16 cellular contexts compared by ENCODE assay signal in the genomic region with DNA sequence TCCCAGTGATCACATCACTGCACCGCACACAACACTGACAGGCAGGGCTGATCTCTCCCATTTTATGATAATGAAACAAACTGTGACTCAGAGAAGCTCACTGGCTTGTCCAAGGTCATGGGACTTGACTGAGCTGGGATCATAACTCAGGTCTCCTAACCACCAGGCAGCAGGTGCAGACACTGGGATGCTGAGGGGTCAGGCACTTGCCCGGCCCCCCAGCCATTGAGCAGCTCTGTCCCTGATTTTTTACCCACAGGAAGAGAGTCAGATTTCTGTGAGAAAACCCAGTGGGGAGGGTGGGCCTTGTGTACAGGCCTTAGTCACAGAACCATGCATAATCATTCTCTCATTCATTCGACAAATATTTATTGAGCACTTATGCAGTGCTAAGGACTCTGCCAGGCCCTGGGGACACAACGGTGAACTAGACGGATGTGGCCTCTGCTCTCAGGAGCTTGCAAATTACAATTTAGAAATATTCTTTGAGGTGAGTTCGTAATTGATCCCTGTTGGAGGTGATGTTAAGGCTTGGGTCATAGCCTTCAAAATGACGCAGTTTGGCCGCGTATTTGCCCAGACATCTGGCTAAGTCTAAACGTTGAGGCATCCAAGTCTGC. TPM values are rescaled to one million over a fixed set of nuclear protein-coding genes. Genes with fewer than 3 reads are reported as not detected.
DNase-seq lines count a peak whose midpoint lies in the region; FAIRE-seq and TF ChIP-seq lines count a peak whose summit lies in the region.
"Had no signal": no experiment of that assay in that cellular context is flagged by ENCODE, and none has a peak within 500 bp of the region (broad histone marks: within the 10 kb centered on the region; RNA-seq: fewer than 3 reads in every experiment).

No MANE protein-coding gene starts in this region.

- H3K9ac ChIP-seq in neuronal stem cell (ENCODE audit: low read depth, low read length, poor library complexity) = no peak overlapping the region
- H3K9ac ChIP-seq: SK-N-SH had no signal

- no peak overlapping the region for H3K23ac ChIP-seq in neuronal stem cell (ENCODE audit: low read depth, low read length, poor library complexity)

- H3K14ac ChIP-seq in neuronal stem cell (ENCODE audit: low read length) = no peak overlapping the region

- intact Hi-C loops in CD14-positive monocyte (cut with micrococcal nuclease) = loop anchor here (5.0 to 10.0 kb wide), 2 partner anchors 37 to 46 kb away; no protein-coding TSS in a partner anchor

- H3K79me1 ChIP-seq in neuronal stem cell (ENCODE audit: low read depth, low read length) = no peaks in the 10 kb centered on the region

- no peak overlapping the region for H4K91ac ChIP-seq in neuronal stem cell (ENCODE audit: low read depth, low read length, poor library complexity)

- no peaks in the 10 kb centered on the region for H3K27me3 Mint-ChIP-seq in T-helper 2 cell treated with Interferon-gamma antibody and Interleukin-4, amounts not matched to agents 5 μg/mL and 100 μg/mL, for 36 hours (ENCODE audit: low read depth)
- no peaks in the 10 kb centered on the region for H3K27me3 Mint-ChIP-seq in type B pancreatic cell
- H3K27me3 Mint-ChIP-seq in CD14-positive monocyte (ENCODE audit: low read depth in 3 of 3) = peaks cover 73 to 86% (median 81%) of the 10 kb centered on the region in 3 donors

- H2BK120ac ChIP-seq in neuronal stem cell (ENCODE audit: low read depth, low read length) = no peak overlapping the region

- H3K36me3 ChIP-seq in bronchial epithelial cell (ENCODE audit: control insufficient read depth, insufficient read depth, low read length) = no peaks in the 10 kb centered on the region
- H3K36me3 ChIP-seq in neuronal stem cell (replicated peaks in 1 of 2; ENCODE audit: control insufficient read depth in 2 of 2, insufficient read depth in 2 of 2, low read length in 2 of 2) = no peaks in the 10 kb centered on the region
- H3K36me3 ChIP-seq: thoracic aorta had no signal

- H2BK15ac ChIP-seq in neuronal stem cell (ENCODE audit: low read length) = no peak overlapping the region

- no peaks in the 10 kb centered on the region for H3K9me3 ChIP-seq in neuronal stem cell (replicated peaks in 1 of 2; ENCODE audit: control insufficient read depth in 2 of 2, insufficient read depth in 1 of 2, low read depth in 1 of 2, low read length in 2 of 2)
- H3K9me3 ChIP-seq: SK-N-SH, thoracic aorta had no signal

- FAIRE-seq in bronchial epithelial cell (lab: Jason Lieb, UNC) = no peak
- FAIRE-seq: endothelial cell of umbilical vein had no signal

- H3K4me2 ChIP-seq in neuronal stem cell (ENCODE audit: insufficient read depth, low read length, poor library complexity, severe bottlenecking) = no peak overlapping the region
- H3K4me2 ChIP-seq: SK-N-SH had no signal

- H2AFZ ChIP-seq in neuronal stem cell (ENCODE audit: low read length) = no peak overlapping the region

- no peak overlapping the region for H3K4me3 Mint-ChIP-seq in T-helper 2 cell treated with Interferon-gamma antibody and Interleukin-4, amounts not matched to agents 5 μg/mL and 100 μg/mL, for 36 hours
- no peak overlapping the region for H3K4me3 Mint-ChIP-seq in type B pancreatic cell
- H3K4me3 Mint-ChIP-seq in CD14-positive monocyte = peak overlapping the region in 1 of 2 donors; percentile 28
- H3K4me3 Mint-ChIP-seq: CD8-positive, alpha-beta T cell had no signal

- H4K8ac ChIP-seq in neuronal stem cell (ENCODE audit: low read depth, low read length) = no peak overlapping the region

- no peak overlapping the region for H2BK12ac ChIP-seq in neuronal stem cell (ENCODE audit: low read length)

- H3K4me3 ChIP-seq in bronchial epithelial cell (ENCODE audit: low read depth, low read length) (no peak overlapping the region), neuronal stem cell (ENCODE audit: low read length in 2 of 2) (no peak overlapping the region)
- H3K4me3 ChIP-seq: thoracic aorta had no signal

- no peak overlapping the region for H3K27ac Mint-ChIP-seq in T-helper 2 cell treated with Interferon-gamma antibody and Interleukin-4, amounts not matched to agents 5 μg/mL and 100 μg/mL, for 36 hours
- no peak overlapping the region for H3K27ac Mint-ChIP-seq in type B pancreatic cell
- H3K27ac Mint-ChIP-seq in CD14-positive monocyte = peak overlapping the region in 1 of 7 donors; percentile 27
- H3K27ac Mint-ChIP-seq: CD8-positive, alpha-beta T cell had no signal

- WGBS in neuronal stem cell (ENCODE audit: extremely low coverage in 2 of 2, insufficient read length in 2 of 2, insufficient replicate concordance in 1 of 2), 2 donors = no CpG with 5 or more reads among the region's 10 CpGs

- H3K27me3 ChIP-seq in bronchial epithelial cell (ENCODE audit: control insufficient read depth, insufficient read depth, low read length) (no peaks in the 10 kb centered on the region), neuronal stem cell (ENCODE audit: control insufficient read depth in 3 of 3, insufficient read depth in 3 of 3, low read depth in 1 of 3, low read length in 3 of 3) (peaks cover 0 to 9% (median 0%) of the 10 kb centered on the region in 3 experiments)

- no peak overlapping the region for H2BK5ac ChIP-seq in neuronal stem cell (ENCODE audit: low read length)

- peak overlapping the region; percentile 25 for H3K18ac ChIP-seq in neuronal stem cell (ENCODE audit: low read length)

- H2AK5ac ChIP-seq in neuronal stem cell (ENCODE audit: low read depth, low read length) = no peak overlapping the region

- H3K27ac ChIP-seq in neuronal stem cell (replicated peaks; ENCODE audit: low read length) = no peak overlapping the region
- H3K27ac ChIP-seq: thoracic aorta had no signal

- H3K4ac ChIP-seq in neuronal stem cell (ENCODE audit: low read length) = no peak overlapping the region

- peaks cover 47% of the 10 kb centered on the region for H3K4me1 Mint-ChIP-seq in T-helper 2 cell treated with Interferon-gamma antibody and Interleukin-4, amounts not matched to agents 5 μg/mL and 100 μg/mL, for 36 hours (ENCODE audit: low read depth)
- H3K4me1 Mint-ChIP-seq in type B pancreatic cell (ENCODE audit: unreplicated experiment) (peaks cover 5% of the 10 kb centered on the region), CD14-positive monocyte (peaks cover 21% of the 10 kb centered on the region)

- H3K36me3 Mint-ChIP-seq in T-helper 2 cell treated with Interferon-gamma antibody and Interleukin-4, amounts not matched to agents 5 μg/mL and 100 μg/mL, for 36 hours (ENCODE audit: low read depth) = peaks cover 2% of the 10 kb centered on the region
- H3K36me3 Mint-ChIP-seq in type B pancreatic cell (no peaks in the 10 kb centered on the region), CD14-positive monocyte (peaks cover 4 to 19% of the 10 kb centered on the region in 2 donors)
- H3K36me3 Mint-ChIP-seq: CD8-positive, alpha-beta T cell had no signal

- H3K9me3 Mint-ChIP-seq in T-helper 2 cell treated with Interferon-gamma antibody and Interleukin-4, amounts not matched to agents 5 μg/mL and 100 μg/mL, for 36 hours = peaks cover 5% of the 10 kb centered on the region
- H3K9me3 Mint-ChIP-seq in type B pancreatic cell = no peaks in the 10 kb centered on the region
- H3K9me3 Mint-ChIP-seq in CD14-positive monocyte = peaks cover 0 to 4% (median under 1%) of the 10 kb centered on the region in 7 donors
- H3K9me3 Mint-ChIP-seq: CD8-positive, alpha-beta T cell had no signal

- peaks cover 0 to 6% of the 10 kb centered on the region in 2 donors for H3K4me1 ChIP-seq in neuronal stem cell (ENCODE audit: control insufficient read depth in 2 of 2, insufficient read depth in 1 of 2, low read depth in 1 of 2, low read length in 2 of 2)

- DNase-seq in EH (ENCODE audit: low read depth) (peak; percentile 75), NCI-H1436 treated with DMSO at 0.1 percent for 48 hours (lab: John Stamatoyannopoulos, UW) (peak; percentile 31), bronchial epithelial cell (ENCODE audit: low read depth) (peak; percentile 74), neuronal stem cell (ENCODE audit: low spot score) (no peak), type B pancreatic cell (ENCODE audit: extremely low spot score, unreplicated experiment) (no peak), CD14-positive monocyte (ENCODE audit: low spot score) (no peak), mucosa of gallbladder (ENCODE audit: low spot score) (no peak)
- DNase-seq in T-helper 2 cell treated with Interferon-gamma antibody and Interleukin-4, amounts not matched to agents 5 μg/mL and 100 μg/mL, for 36 hours (ENCODE audit: low spot score) = no peak
- DNase-seq: activated CD4-positive, alpha-beta T cell treated with anti-CD3 and anti-CD28 coated beads for 4 hours; caudate nucleus; CD8-positive, alpha-beta T cell; NCI-H446 treated with DMSO at 0.1 percent for 48 hours; right cardiac atrium; SK-N-SH had no signal

- TF ChIP-seq CTCF in bronchial epithelial cell (IDR thresholded peaks at IDR 0.05; ENCODE audit: insufficient read depth, low read length, severe bottlenecking) (no peak), type B pancreatic cell (conservative IDR thresholded peaks at IDR 0.05) (no peak), CD14-positive monocyte (IDR thresholded peaks at IDR 0.05) (no peak)

RNA-seq across cellular contexts. Expression of a gene that starts 54.5 kb away (rescaled TPM):
- total RNA-seq in bronchial epithelial cell (58.9 and 110 TPM in 2 replicates), type B pancreatic cell (ENCODE audit: low replicate concordance) (34.4 and 88.1 TPM in 2 replicates), mucosa of gallbladder (69.2 TPM)
- polyA plus RNA-seq in neuronal stem cell (2013, experiment 1 of 2) = 44.9 TPM
- 47.8 TPM for polyA plus RNA-seq in neuronal stem cell (2013, experiment 2 of 2)
- polyA plus RNA-seq in CD14-positive monocyte = 10 to 100 TPM; 25.0 to 26.8 TPM

Comparison
In these comparisons a context has a peak if more than half of its experiments do, and no peak if none do; other contexts are left out.
1. DNase-seq: peak in EH (single experiment), NCI-H1436 treated with DMSO at 0.1 percent for 48 hours (single experiment) and bronchial epithelial cell (single experiment); none in neuronal stem cell (single experiment), T-helper 2 cell treated with Interferon-gamma antibody and Interleukin-4, amounts not matched to agents 5 μg/mL and 100 μg/mL, for 36 hours (single experiment), type B pancreatic cell (single experiment), CD14-positive monocyte (single experiment) and mucosa of gallbladder (single experiment).